13 cellular contexts compared by ENCODE assay signal in the genomic region with DNA sequence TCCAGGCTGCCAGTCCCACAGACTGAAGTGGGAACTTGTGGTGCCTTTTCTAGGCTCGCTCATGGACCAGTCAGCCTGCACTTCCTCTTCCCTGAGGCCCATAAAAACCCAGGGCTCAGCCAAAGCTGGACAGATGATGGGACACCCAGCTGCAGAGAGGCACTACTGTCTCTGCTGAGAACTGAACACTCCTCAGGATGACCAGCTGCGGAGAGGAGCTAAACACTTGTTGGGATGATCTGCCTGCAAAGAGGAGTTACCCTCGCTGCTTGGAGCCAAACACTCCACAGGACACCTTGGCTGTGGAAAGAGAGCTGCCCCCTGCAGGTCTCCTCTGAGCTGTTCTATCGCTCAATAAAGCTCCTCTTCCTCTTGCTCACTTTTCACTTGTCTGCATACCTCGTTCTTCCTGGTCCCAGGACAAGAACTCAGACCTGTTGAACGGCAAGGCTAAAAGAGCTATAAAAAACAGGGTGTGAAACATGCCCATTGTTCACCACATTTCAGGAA.
A peak's percentile ranks its signal among the peaks of the same experiment; 100 is the strongest.
DNase-seq lines count a peak whose midpoint lies in the region; ATAC-seq and TF ChIP-seq lines count a peak whose summit lies in the region.
"Had no signal": no experiment of that assay in that cellular context is flagged by ENCODE, and none has a peak within 500 bp of the region (broad histone marks: within the 10 kb centered on the region; RNA-seq: fewer than 3 reads in every experiment).

No MANE protein-coding gene starts in this region.

- H4K91ac ChIP-seq in H9 (ENCODE audit: insufficient read length, low read depth, low read length) = no peak overlapping the region

- CTCF ChIA-PET in WTC11 (lab: Charles Lee) = interaction anchor here (0.7 to 1.6 kb wide), 14 partner anchors 9 to 490 kb away, joined by 3 to 6 read pairs (median 3); no protein-coding TSS in a partner anchor

- H2BK5ac ChIP-seq in H9 (ENCODE audit: insufficient read length, low read length) = no peak overlapping the region

- H3K36me3 Mint-ChIP-seq in H9 (ENCODE audit: insufficient read depth in 1 of 3, low read depth in 3 of 3) (peaks cover 0 to 12% (median 0%) of the 10 kb centered on the region in 3 experiments; a peak in 5 of 7 replicates), WTC11 (peaks cover 10% of the 10 kb centered on the region), type B pancreatic cell (no peaks in the 10 kb centered on the region)
- H3K36me3 Mint-ChIP-seq: CD8-positive, alpha-beta T cell had no signal

- no peak overlapping the region for H2AK5ac ChIP-seq in H9 (ENCODE audit: insufficient read length, low read length)

- ATAC-seq in WTC11 (peak; percentile 91), GM19035 (IDR thresholded peaks at IDR 0.05; ENCODE audit: unreplicated experiment) (no peak)
- ATAC-seq: CD8-positive, alpha-beta T cell had no signal

- H3K27me3 Mint-ChIP-seq in H9 (ENCODE audit: low read depth) (no peaks in the 10 kb centered on the region), WTC11 (ENCODE audit: low read depth) (no peaks in the 10 kb centered on the region), type B pancreatic cell (no peaks in the 10 kb centered on the region)

- H3K4me2 ChIP-seq in H9 (ENCODE audit: insufficient read depth, insufficient read length, low read length) = no peak overlapping the region

- H3K27me3 ChIP-seq in H9 (ENCODE audit: insufficient read depth, low read length) = no peaks in the 10 kb centered on the region
- H3K27me3 ChIP-seq: BE2C had no signal

- no peak overlapping the region for H2BK12ac ChIP-seq in H9 (ENCODE audit: insufficient read length, low read depth, low read length)

- no peaks in the 10 kb centered on the region for H3K23me2 ChIP-seq in H9 (ENCODE audit: insufficient read length, low read depth, low read length, poor library complexity, severe bottlenecking)

- no peak overlapping the region for H3T11ph ChIP-seq in H9 (ENCODE audit: low read length)

- H2AFZ ChIP-seq in H9 (ENCODE audit: low read length) = no peak overlapping the region

- no peak overlapping the region for H3K9ac ChIP-seq in H9 (ENCODE audit: extremely low read depth, insufficient read length, low read length)

- H3K4ac ChIP-seq in H9 (ENCODE audit: low read depth, low read length) = no peak overlapping the region

- H3K4me1 Mint-ChIP-seq in H9 (peaks cover 2% of the 10 kb centered on the region in 2 experiments; a peak in 3 of 4 replicates), WTC11 (peaks cover 2% of the 10 kb centered on the region), type B pancreatic cell (ENCODE audit: unreplicated experiment) (peaks cover 2% of the 10 kb centered on the region)

- no peak overlapping the region for H2BK120ac ChIP-seq in H9 (ENCODE audit: low read depth, low read length, poor library complexity, severe bottlenecking)

- no peaks in the 10 kb centered on the region for H3K4me1 ChIP-seq in H9 (ENCODE audit: insufficient read depth, low read length)
- H3K4me1 ChIP-seq: BE2C, HAP-1 had no signal

- H3K9me3 Mint-ChIP-seq in H9 (peaks cover 11 to 15% of the 10 kb centered on the region in 2 experiments), WTC11 (peaks cover 14% of the 10 kb centered on the region), type B pancreatic cell (peaks cover 10% of the 10 kb centered on the region)

- peak; percentile 52; the same call in 2 of the 3 replicates for TF ChIP-seq CTCF in H9 (conservative IDR thresholded peaks at IDR 0.05)
- no peak for TF ChIP-seq CTCF in WTC11 (IDR thresholded peaks at IDR 0.05)
- TF ChIP-seq CTCF in type B pancreatic cell (conservative IDR thresholded peaks at IDR 0.05) = peak; percentile 21

- H3K56ac ChIP-seq in H9 (ENCODE audit: insufficient read length, low read depth, low read length) = no peak overlapping the region

- H2BK15ac ChIP-seq in H9 (ENCODE audit: low read depth, low read length) = no peak overlapping the region

- no peaks in the 10 kb centered on the region for H4K20me1 ChIP-seq in H9 (ENCODE audit: control insufficient read depth, insufficient read depth, insufficient read length)

- no peak overlapping the region for H4K8ac ChIP-seq in H9 (replicated peaks; ENCODE audit: insufficient read length, low read depth, low read length)

- no peak overlapping the region for H3K18ac ChIP-seq in H9 (ENCODE audit: insufficient read length, low read depth, low read length)

- POLR2A ChIA-PET in WTC11 (lab: Charles Lee) = no interaction called here

- no peak overlapping the region for H3K27ac ChIP-seq in H9 (ENCODE audit: insufficient read length, low read depth, low read length)

- H3K14ac ChIP-seq in H9 (ENCODE audit: insufficient read depth, low read length) = no peak overlapping the region

- no peak overlapping the region for H2BK20ac ChIP-seq in H9 (ENCODE audit: low read depth, low read length, poor library complexity, severe bottlenecking)

- peak overlapping the region in 1 of 3 experiments; percentile 55; a peak in 1 of 7 replicates for H3K27ac Mint-ChIP-seq in H9
- H3K27ac Mint-ChIP-seq in WTC11 = no peak overlapping the region
- no peak overlapping the region for H3K27ac Mint-ChIP-seq in type B pancreatic cell
- H3K27ac Mint-ChIP-seq: CD8-positive, alpha-beta T cell had no signal

- no peaks in the 10 kb centered on the region for H3K79me2 ChIP-seq in H9 (ENCODE audit: insufficient read depth, low read length)

- no peak overlapping the region for H4K5ac ChIP-seq in H9 (ENCODE audit: insufficient read length, low read depth, low read length)

- H3K4me3 Mint-ChIP-seq in H9 (no peak overlapping the region), WTC11 (no peak overlapping the region), type B pancreatic cell (no peak overlapping the region)
- H3K4me3 Mint-ChIP-seq: CD8-positive, alpha-beta T cell had no signal

- no CpG with 5 or more reads among the region's 6 CpGs for WGBS in H9 (ENCODE audit: extremely low coverage, insufficient read length, low lambda C conversion rate)

- no peak overlapping the region for H3K23ac ChIP-seq in H9 (ENCODE audit: insufficient read length, low read depth, low read length)

- H3K79me1 ChIP-seq in H9 (ENCODE audit: insufficient read depth, low read depth, low read length, poor library complexity, severe bottlenecking) = no peaks in the 10 kb centered on the region

- DNase-seq in H9 = peak; percentile 70
- peak; percentile 29 for DNase-seq in WTC11 (ENCODE audit: low spot score)
- DNase-seq in iPS-NIHi7 (ENCODE audit: extremely low spot score) = peak; percentile 11
- DNase-seq in type B pancreatic cell (ENCODE audit: extremely low spot score, unreplicated experiment) = no peak
- no peak for DNase-seq in activated T-cell treated with anti-CD3 and anti-CD28 coated beads for 4 hours
- no peak for DNase-seq in activated effector memory CD4-positive, alpha-beta T cell treated with anti-CD3 and anti-CD28 coated beads, Interleukin-2, amount 50 U/mL, for 16 hours
- DNase-seq: BE2C; CD8-positive, alpha-beta T cell; NCI-H1417 treated with DMSO at 0.1 percent for 48 hours; NCI-H2227 treated with DMSO at 0.1 percent for 48 hours; NCI-H524 treated with DMSO at 0.1 percent for 48 hours had no signal

- H3K9me3 ChIP-seq in H9 (ENCODE audit: control insufficient read depth, low read depth, low read length) = no peaks in the 10 kb centered on the region
- H3K9me3 ChIP-seq: HAP-1 had no signal

TF ChIP-seq in WTC11, 78 proteins besides CTCF, POLR2A, EP300 and RAD21:
- no peak for TF ChIP-seq RORB (CRISPR knock-in tag; IDR thresholded peaks at IDR 0.05)
- TF ChIP-seq, protein P1, sequence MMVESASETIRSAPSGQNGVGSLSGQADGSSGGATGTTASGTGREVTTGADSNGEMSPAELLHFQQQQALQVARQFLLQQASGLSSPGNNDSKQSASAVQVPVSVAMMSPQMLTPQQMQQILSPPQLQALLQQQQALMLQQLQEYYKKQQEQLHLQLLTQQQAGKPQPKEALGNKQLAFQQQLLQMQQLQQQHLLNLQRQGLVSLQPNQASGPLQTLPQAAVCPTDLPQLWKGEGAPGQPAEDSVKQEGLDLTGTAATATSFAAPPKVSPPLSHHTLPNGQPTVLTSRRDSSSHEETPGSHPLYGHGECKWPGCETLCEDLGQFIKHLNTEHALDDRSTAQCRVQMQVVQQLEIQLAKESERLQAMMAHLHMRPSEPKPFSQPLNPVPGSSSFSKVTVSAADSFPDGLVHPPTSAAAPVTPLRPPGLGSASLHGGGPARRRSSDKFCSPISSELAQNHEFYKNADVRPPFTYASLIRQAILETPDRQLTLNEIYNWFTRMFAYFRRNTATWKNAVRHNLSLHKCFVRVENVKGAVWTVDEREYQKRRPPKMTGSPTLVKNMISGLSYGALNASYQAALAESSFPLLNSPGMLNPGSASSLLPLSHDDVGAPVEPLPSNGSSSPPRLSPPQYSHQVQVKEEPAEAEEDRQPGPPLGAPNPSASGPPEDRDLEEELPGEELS (CRISPR knock-in tag; IDR thresholded peaks at IDR 0.05) = no peak
- TF ChIP-seq E2F5 (CRISPR knock-in tag; IDR thresholded peaks at IDR 0.05) = no peak
- no peak for TF ChIP-seq ZBTB43 (CRISPR knock-in tag; IDR thresholded peaks at IDR 0.05)
- no peak for TF ChIP-seq CBFB (CRISPR knock-in tag; IDR thresholded peaks at IDR 0.05; ENCODE audit: low read depth)
- no peak for TF ChIP-seq TEAD4 (CRISPR knock-in tag; IDR thresholded peaks at IDR 0.05)
- no peak for TF ChIP-seq NFYB (CRISPR knock-in tag; conservative IDR thresholded peaks at IDR 0.05; ENCODE audit: low read depth)

Comparison
In these comparisons a context has a peak if more than half of its experiments do, and no peak if none do; other contexts are left out.
1. DNase-seq: peak in H9 (single experiment), WTC11 (single experiment) and iPS-NIHi7 (single experiment); none in type B pancreatic cell (single experiment), activated T-cell treated with anti-CD3 and anti-CD28 coated beads for 4 hours (single experiment) and activated effector memory CD4-positive, alpha-beta T cell treated with anti-CD3 and anti-CD28 coated beads, Interleukin-2, amount 50 U/mL, for 16 hours (single experiment).